17 cellular contexts compared by ENCODE assay signal in genomic region chr12:90428474-90428873, GRCh38.
A peak's percentile ranks its signal among the peaks of the same experiment; 100 is the strongest.
DNase-seq lines count a peak whose midpoint lies in the region; ATAC-seq and TF ChIP-seq lines count a peak whose summit lies in the region.
"Had no signal": no experiment of that assay in that cellular context is flagged by ENCODE, and none has a peak within 500 bp of the region (broad histone marks: within the 10 kb centered on the region; RNA-seq: fewer than 3 reads in every experiment).

No MANE protein-coding gene starts in this region.

- H3K4me1 ChIP-seq in left ventricle myocardium inferior: no peaks in the 10 kb centered on the region
- H3K4me1 ChIP-seq in gastroesophageal sphincter: peaks cover 0 to 17% (median 0%) of the 10 kb centered on the region in 3 donors
- H3K4me1 ChIP-seq in aorta (ENCODE audit: control insufficient read depth in 1 of 2, insufficient read depth in 2 of 2, low read length in 2 of 2): no peaks in the 10 kb centered on the region
- H3K4me1 ChIP-seq: A549, Caco-2, HAP-1 had no signal

- no peaks in the 10 kb centered on the region for H3K36me3 ChIP-seq in left ventricle myocardium inferior
- no peaks in the 10 kb centered on the region for H3K36me3 ChIP-seq in gastroesophageal sphincter
- H3K36me3 ChIP-seq in aorta (ENCODE audit: control insufficient read depth in 1 of 2, insufficient read depth in 2 of 2, low read length in 1 of 2): no peaks in the 10 kb centered on the region
- H3K36me3 ChIP-seq: HAP-1 had no signal

- H3K27me3 ChIP-seq in left ventricle myocardium inferior (ENCODE audit: low read depth) (no peaks in the 10 kb centered on the region), gastroesophageal sphincter (no peaks in the 10 kb centered on the region), aorta (ENCODE audit: control insufficient read depth in 1 of 2, insufficient read depth in 2 of 2, low read length in 1 of 2) (no peaks in the 10 kb centered on the region)

- no peak for TF ChIP-seq POLR2A in gastroesophageal sphincter (IDR thresholded peaks at IDR 0.05)

- POLR2A ChIA-PET in GM10248 (lab: Yijun Ruan, JAX): no interaction called here

- H3K27ac ChIP-seq in left ventricle myocardium inferior (replicated peaks) (no peak overlapping the region), gastroesophageal sphincter (no peak overlapping the region), aorta (ENCODE audit: low read depth in 1 of 2, low read length in 2 of 2) (no peak overlapping the region)
- H3K27ac ChIP-seq: 22Rv1, A549, C4-2B had no signal

- CTCF ChIA-PET in GM10248 (lab: Yijun Ruan, JAX): interaction anchor here (0.8 to 1.1 kb wide), 2 partner anchors 14 to 41 kb away, joined by 3 read pairs; no protein-coding TSS in a partner anchor

- ATAC-seq in Right ventricle myocardium inferior: peak; percentile 23
- ATAC-seq in gastroesophageal sphincter: peak; percentile 43
- ATAC-seq in stimulated activated memory B cell treated with anti-CD40 and anti-IgM and Interleukin-4, amounts not matched to agents 10 μg/mL and 1 μg/mL and 100 μg/mL, for 72 hours: peak; percentile 27
- peak; percentile 76 for ATAC-seq in aorta (ENCODE audit: low FRiP score)
- ATAC-seq: A549 had no signal

- no peaks in the 10 kb centered on the region for H3K9me3 Mint-ChIP-seq in stimulated activated memory B cell treated with anti-CD40 and anti-IgM and Interleukin-4, amounts not matched to agents 10 μg/mL and 1 μg/mL and 100 μg/mL, for 72 hours
- H3K9me3 Mint-ChIP-seq: CD4-positive, alpha-beta T cell had no signal

- no peaks in the 10 kb centered on the region for H3K36me3 Mint-ChIP-seq in stimulated activated memory B cell treated with anti-CD40 and anti-IgM and Interleukin-4, amounts not matched to agents 10 μg/mL and 1 μg/mL and 100 μg/mL, for 72 hours

- no peak overlapping the region for H3K4me3 Mint-ChIP-seq in stimulated activated memory B cell treated with anti-CD40 and anti-IgM and Interleukin-4, amounts not matched to agents 10 μg/mL and 1 μg/mL and 100 μg/mL, for 72 hours
- H3K4me3 Mint-ChIP-seq: CD4-positive, alpha-beta T cell had no signal

- intact Hi-C loops in Right ventricle myocardium inferior (cut with DNase I): no loop called here
- intact Hi-C loops in left ventricle myocardium inferior (cut with micrococcal nuclease): no loop called here
- intact Hi-C loops in aorta (cut with DNase I): no loop called here

- 60 to 67% methylated on average over 1 of the region's 1 CpG for WGBS in gastroesophageal sphincter (ENCODE audit: low coverage in 1 of 2), 2 donors
- WGBS in aorta, 2 donors: 84 to 96% methylated on average over 1 of the region's 1 CpG

- H3K27me3 Mint-ChIP-seq in stimulated activated memory B cell treated with anti-CD40 and anti-IgM and Interleukin-4, amounts not matched to agents 10 μg/mL and 1 μg/mL and 100 μg/mL, for 72 hours: no peaks in the 10 kb centered on the region
- H3K27me3 Mint-ChIP-seq: CD4-positive, alpha-beta T cell had no signal

- no peak for TF ChIP-seq EP300 in gastroesophageal sphincter (IDR thresholded peaks at IDR 0.05)

- no peak overlapping the region for H3K27ac Mint-ChIP-seq in stimulated activated memory B cell treated with anti-CD40 and anti-IgM and Interleukin-4, amounts not matched to agents 10 μg/mL and 1 μg/mL and 100 μg/mL, for 72 hours
- H3K27ac Mint-ChIP-seq: CD4-positive, alpha-beta T cell had no signal

- H3K9me3 ChIP-seq in left ventricle myocardium inferior (replicated peaks): peaks cover 4% of the 10 kb centered on the region
- no peaks in the 10 kb centered on the region for H3K9me3 ChIP-seq in gastroesophageal sphincter
- H3K9me3 ChIP-seq in aorta (ENCODE audit: control insufficient read depth, low read length): no peaks in the 10 kb centered on the region
- H3K9me3 ChIP-seq: A549, Caco-2, HAP-1 had no signal

- H3K4me3 ChIP-seq in left ventricle myocardium inferior (no peak overlapping the region), gastroesophageal sphincter (no peak overlapping the region), aorta (ENCODE audit: low read length in 2 of 2) (no peak overlapping the region)
- H3K4me3 ChIP-seq: A549, HAP-1 had no signal

- DNase-seq in Right ventricle myocardium inferior (ENCODE audit: missing footprints): no peak
- no peak for DNase-seq in left ventricle myocardium inferior
- no peak for DNase-seq in aorta
- DNase-seq in H4 (ENCODE audit: low spot score): no peak
- DNase-seq in GM10248 (ENCODE audit: extremely low spot score): no peak
- DNase-seq: AML-193; Caco-2; CD4-positive, alpha-beta T cell; DMS153; DMS79; GDM1 had no signal

- TF ChIP-seq CTCF in left ventricle myocardium inferior (IDR thresholded peaks at IDR 0.05; ENCODE audit: borderline replicate concordance) (no peak), gastroesophageal sphincter (IDR thresholded peaks at IDR 0.05) (no peak), GM10248 (IDR thresholded peaks at IDR 0.05; ENCODE audit: control extremely low read depth, extremely low read depth, low read depth, missing control alignments) (no peak)

- H3K4me1 Mint-ChIP-seq in stimulated activated memory B cell treated with anti-CD40 and anti-IgM and Interleukin-4, amounts not matched to agents 10 μg/mL and 1 μg/mL and 100 μg/mL, for 72 hours: no peaks in the 10 kb centered on the region

Comparison
In these comparisons a context has a peak if more than half of its experiments do, and no peak if none do; other contexts are left out.
1. ATAC-seq: peak in every context shown above with its lines; median percentile 76 in aorta; 43 in gastroesophageal sphincter; 27 in stimulated activated memory B cell treated with anti-CD40 and anti-IgM and Interleukin-4, amounts not matched to agents 10 μg/mL and 1 μg/mL and 100 μg/mL, for 72 hours; 23 in Right ventricle myocardium inferior.